Comparison of ENCODE assay signal across 25 cellular contexts in the genomic region with DNA sequence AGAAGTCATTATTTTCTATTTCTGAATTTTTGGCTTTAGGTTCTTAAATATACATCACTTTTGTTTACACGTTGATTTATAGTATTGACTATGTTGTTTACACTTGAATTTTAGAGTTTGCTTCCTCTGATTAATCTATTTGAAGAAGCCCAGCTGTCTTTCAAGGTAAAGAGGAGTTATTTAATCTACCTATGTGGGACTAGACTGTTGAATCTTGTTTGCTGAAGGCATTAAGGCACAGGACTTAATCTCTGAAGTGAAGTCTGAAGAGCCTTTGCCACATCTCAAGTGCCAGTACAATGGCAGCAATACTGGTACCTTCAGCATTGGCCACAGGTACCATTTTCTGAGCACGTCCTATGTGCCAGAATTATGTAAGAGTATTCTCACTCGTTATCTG. TPM values are rescaled to one million over a fixed set of nuclear protein-coding genes. Genes with fewer than 3 reads are reported as not detected.
DNase-seq lines count a peak whose midpoint lies in the region; ATAC-seq and TF ChIP-seq lines count a peak whose summit lies in the region.
"Had no signal": no experiment of that assay in that cellular context is flagged by ENCODE, and none has a peak within 500 bp of the region (broad histone marks: within the 10 kb centered on the region; RNA-seq: fewer than 3 reads in every experiment).

No MANE protein-coding gene starts in this region.

- H3K4me1 ChIP-seq in left lung: no peaks in the 10 kb centered on the region
- H3K4me1 ChIP-seq: foreskin keratinocyte, left ventricle myocardium inferior, spleen, suprapubic skin, vagina had no signal

- peaks cover 0 to 7% of the 10 kb centered on the region in 2 donors for H3K27me3 ChIP-seq in left lung
- H3K27me3 ChIP-seq: vagina had no signal

- DNase-seq in DMS79 (lab: John Stamatoyannopoulos, UW) (peak; percentile 93), NCI-H524 (lab: John Stamatoyannopoulos, UW) (peak; percentile 57 to 83), left lung (no peak)
- DNase-seq: activated CD4-positive, alpha-beta T cell treated with anti-CD3 and anti-CD28 coated beads for 1 hour; activated CD8-positive, alpha-beta memory T cell treated with anti-CD3 and anti-CD28 coated beads for 24 hours; activated naive CD4-positive, alpha-beta T cell; activated T-cell treated with anti-CD3 and anti-CD28 coated beads, Interleukin-2, amount 50 U/mL, for 1 hour; amniotic stem cell; CD4-positive, CD25-positive, alpha-beta regulatory T cell; effector CD4-positive, alpha-beta T cell; foreskin keratinocyte; left ventricle myocardium inferior; spleen; stimulated activated CD4-positive, alpha-beta T cell treated with anti-CD3 and anti-CD28 coated beads, Interleukin-4, amount 100 ng/mL, for 1 hour had no signal

- TF ChIP-seq CTCF in C4-2B (conservative IDR thresholded peaks at IDR 0.05) (no peak), left lung (IDR thresholded peaks at IDR 0.05) (no peak)

- intact Hi-C loops in left lung (cut with DNase I): no loop called here

- no peaks in the 10 kb centered on the region for H3K36me3 ChIP-seq in left lung
- H3K36me3 ChIP-seq: left ventricle myocardium inferior, spleen, suprapubic skin, vagina had no signal

- H3K27ac ChIP-seq in C4-2B (peak overlapping the region; percentile 77), left lung (no peak overlapping the region)
- H3K27ac ChIP-seq: foreskin keratinocyte, KMS-11, left ventricle myocardium inferior, spleen, suprapubic skin, vagina had no signal

- no peaks in the 10 kb centered on the region for H3K9me3 ChIP-seq in left lung
- H3K9me3 ChIP-seq: left ventricle myocardium inferior, spleen, suprapubic skin, vagina had no signal

- ATAC-seq in left lung (peak; percentile 67), GM19463 (IDR thresholded peaks at IDR 0.05; ENCODE audit: unreplicated experiment) (no peak), HG02884 (IDR thresholded peaks at IDR 0.05; ENCODE audit: unreplicated experiment) (no peak), GM21360 (IDR thresholded peaks at IDR 0.05; ENCODE audit: unreplicated experiment) (no peak)
- ATAC-seq: stimulated activated memory B cell treated with anti-CD40 and anti-IgM and Interleukin-4, amounts not matched to agents 10 μg/mL and 1 μg/mL and 100 μg/mL, for 72 hours had no signal

- no peak overlapping the region for H3K4me3 ChIP-seq in left lung
- H3K4me3 ChIP-seq: left ventricle myocardium inferior, spleen, suprapubic skin, vagina had no signal

RNA-seq across cellular contexts. Expression of gene POU2AF3, which starts 11.2 kb away (rescaled TPM):
- 1 to 10 TPM; 2.7 to 2.8 TPM for total RNA-seq in left lung
- total RNA-seq: CD4-positive, CD25-positive, alpha-beta regulatory T cell; foreskin keratinocyte; natural killer cell treated with Interleukin-12 subunit alpha and Interleukin-12 subunit beta and Interleukin-15 and Interleukin-18, amount 100 ng/mL, for 72 hours; SK-MEL-5; T-helper 1 cell treated with Interleukin-12 subunit alpha and Interleukin-12 subunit beta and Interleukin-4 antibody, amounts not matched to agents 30 ng/mL and 1 ng/mL, for 36 hours had no signal

Comparison
In these comparisons a context has a peak if more than half of its experiments do, and no peak if none do; other contexts are left out.
1. DNase-seq: peak in DMS79 (single experiment) and NCI-H524 (2 of 2); none in left lung (0 of 2).